In genomic region chr1:29389533-29390041, GRCh38 we compare ENCODE assay signal across 28 cellular contexts.
DNase-seq lines count a peak whose midpoint lies in the region; ATAC-seq, FAIRE-seq and TF ChIP-seq lines count a peak whose summit lies in the region.
"Had no signal": no experiment of that assay in that cellular context is flagged by ENCODE, and none has a peak within 500 bp of the region (broad histone marks: within the 10 kb centered on the region; RNA-seq: fewer than 3 reads in every experiment).

No MANE protein-coding gene starts in this region.

- H3K9ac ChIP-seq in K562 (ENCODE audit: insufficient read depth in 1 of 2, low read depth in 2 of 2, low read length in 2 of 2) = 0 out of 4 replicates have a peak overlapping the region, but pooled peaks of 1 of the 2 experiments have one; percentile 37
- H3K9ac ChIP-seq: KMS-11 had no signal

- peaks cover 2% of the 10 kb centered on the region for H3K27me3 Mint-ChIP-seq in activated CD8-positive, alpha-beta memory T cell treated with anti-CD3 and anti-CD28 coated beads, Interleukin-2, amount 10 ng/mL, durations not matched to agents 7 days and 5 days

- POLR2A ChIA-PET in K562 (lab: Yijun Ruan, JAX) = interaction anchor here (0.6 to 0.7 kb wide), 2 partner anchors 24 to 1372 kb away, joined by 3 to 4 read pairs; no protein-coding TSS in a partner anchor

- no peak overlapping the region for H3K4me2 ChIP-seq in K562 (ENCODE audit: insufficient read depth, low read length)
- H3K4me2 ChIP-seq: KMS-11 had no signal

- peak; percentile 31 for DNase-seq in activated CD8-positive, alpha-beta memory T cell treated with anti-CD3 and anti-CD28 coated beads, Interleukin-2, amount 10 ng/mL, durations not matched to agents 7 days and 5 days
- no peak for DNase-seq in activated CD8-positive, alpha-beta memory T cell treated with anti-CD3 and anti-CD28 coated beads for 24 hours
- no peak for DNase-seq in K562 (ENCODE audit: extremely low read depth in 1 of 4, low spot score in 3 of 4)
- peak; percentile 31 for DNase-seq in left lobe of liver (ENCODE audit: low spot score)
- DNase-seq in NCI-H2196 (lab: John Stamatoyannopoulos, UW; ENCODE audit: unreplicated experiment) = no peak
- no peak for DNase-seq in NCI-H524 treated with DMSO at 0.1 percent for 48 hours (lab: John Stamatoyannopoulos, UW)
- DNase-seq: Caco-2, DMS153, DND-41, IMR-90, MM.1S, NCI-H1048, NCI-H1417, NCI-H187, NCI-H2081 treated with DMSO at 0.1 percent for 48 hours, NCI-H2171, NCI-H524, NCI-H82, SHP77 treated with DMSO at 0.1 percent for 48 hours, SW 1271 had no signal

- no peaks in the 10 kb centered on the region for H3K9me1 ChIP-seq in K562 (ENCODE audit: control insufficient read depth, insufficient read depth, low read length)

- no peaks in the 10 kb centered on the region for H3K36me3 Mint-ChIP-seq in activated CD8-positive, alpha-beta memory T cell treated with anti-CD3 and anti-CD28 coated beads, Interleukin-2, amount 10 ng/mL, durations not matched to agents 7 days and 5 days
- H3K36me3 Mint-ChIP-seq: CD8-positive, alpha-beta T cell had no signal

- no peak overlapping the region for H3K27ac Mint-ChIP-seq in activated CD8-positive, alpha-beta memory T cell treated with anti-CD3 and anti-CD28 coated beads, Interleukin-2, amount 10 ng/mL, durations not matched to agents 7 days and 5 days
- H3K27ac Mint-ChIP-seq: B cell; CD8-positive, alpha-beta T cell had no signal

- H3K4me3 Mint-ChIP-seq in activated CD8-positive, alpha-beta memory T cell treated with anti-CD3 and anti-CD28 coated beads, Interleukin-2, amount 10 ng/mL, durations not matched to agents 7 days and 5 days = no peak overlapping the region
- H3K4me3 Mint-ChIP-seq: B cell; CD8-positive, alpha-beta T cell had no signal

- no peak for TF ChIP-seq EP300 in K562 (IDR thresholded peaks at IDR 0.05; ENCODE audit: low read length)

- no peak for TF ChIP-seq RAD21 in K562 (CRISPR knock-in tag; conservative IDR thresholded peaks at IDR 0.05 in 1 of 2, IDR thresholded peaks at IDR 0.05 in 1 of 2)

- no peaks in the 10 kb centered on the region for H3K79me2 ChIP-seq in K562 (ENCODE audit: control insufficient read depth, insufficient read depth, low read length)

- no peak for FAIRE-seq in K562 (lab: Jason Lieb, UNC)
- FAIRE-seq: A204.1, GM12892 had no signal

- H3K4me1 Mint-ChIP-seq in activated CD8-positive, alpha-beta memory T cell treated with anti-CD3 and anti-CD28 coated beads, Interleukin-2, amount 10 ng/mL, durations not matched to agents 7 days and 5 days = no peaks in the 10 kb centered on the region
- H3K4me1 Mint-ChIP-seq: B cell had no signal

- 5% methylated on average over 2 of the region's 2 CpGs for WGBS in K562 (ENCODE audit: insufficient coverage, low coverage, missing lambda C conversion rate)

- in situ Hi-C loops in K562 (cut with MboI) = loop anchor here (5.0 kb wide), 1 partner anchor 1018 kb away; no protein-coding TSS in a partner anchor

- H3K36me3 ChIP-seq in K562 (ENCODE audit: control insufficient read depth, insufficient read depth, low read length) = no peaks in the 10 kb centered on the region

- no peak overlapping the region for H3K4me3 ChIP-seq in K562

- no peaks in the 10 kb centered on the region for H3K9me3 ChIP-seq in K562 (replicated peaks; ENCODE audit: control insufficient read depth, insufficient read depth, low read depth, low read length)
- H3K9me3 ChIP-seq: Caco-2 had no signal

- CTCF ChIA-PET in activated CD8-positive, alpha-beta memory T cell treated with anti-CD3 and anti-CD28 coated beads, Interleukin-2, amount 10 ng/mL, durations not matched to agents 7 days and 5 days (lab: Charles Lee) = no interaction called here
- CTCF ChIA-PET in K562 (lab: Yijun Ruan, JAX; ENCODE audit: low intra/inter-chr PET ratio) = no interaction called here

- TF ChIP-seq CTCF in K562 (IDR thresholded peaks at IDR 0.05 in 2 of 3, conservative IDR thresholded peaks at IDR 0.05 in 1 of 3; ENCODE audit: insufficient read depth in 2 of 3, low read depth in 1 of 3, low read length in 3 of 3) = no peak

- intact Hi-C loops in K562 (cut with micrococcal nuclease) = no loop called here

- no peak for TF ChIP-seq POLR2A in K562 (conservative IDR thresholded peaks at IDR 0.05)

- H3K27me3 ChIP-seq in K562 (ENCODE audit: control insufficient read depth in 2 of 2, insufficient read depth in 2 of 2, low read length in 2 of 2) = peaks cover 0 to 4% of the 10 kb centered on the region in 2 experiments; a peak in 1 of 5 replicates

- BruUV-seq in K562 (replicated peaks; lab: Mats Ljungman, UMichigan) = no TSS peak

- H3K4me1 ChIP-seq in K562 (replicated peaks in 1 of 2; ENCODE audit: control insufficient read depth in 2 of 2, insufficient read depth in 2 of 2, low read length in 2 of 2) = peaks cover 2 to 4% of the 10 kb centered on the region in 2 experiments; a peak in 3 of 5 replicates
- H3K4me1 ChIP-seq: Caco-2 had no signal

- H4K20me1 ChIP-seq in K562 (replicated peaks; ENCODE audit: control insufficient read depth, insufficient read depth, low read length) = peaks cover 10% of the 10 kb centered on the region

- H3K27ac ChIP-seq in K562 (ENCODE audit: extremely low read depth, low read depth, low read length) = no peak overlapping the region
- H3K27ac ChIP-seq: C4-2B, KMS-11, RWPE1 had no signal

- no peaks in the 10 kb centered on the region for H3K9me3 Mint-ChIP-seq in activated CD8-positive, alpha-beta memory T cell treated with anti-CD3 and anti-CD28 coated beads, Interleukin-2, amount 10 ng/mL, durations not matched to agents 7 days and 5 days (ENCODE audit: low read depth)
- H3K9me3 Mint-ChIP-seq: CD8-positive, alpha-beta T cell had no signal

- no peak for ATAC-seq in activated CD8-positive, alpha-beta memory T cell treated with anti-CD3 and anti-CD28 coated beads, Interleukin-2, amount 10 ng/mL, durations not matched to agents 7 days and 5 days
- ATAC-seq in K562 (no peak), left lobe of liver (no peak), esophagus mucosa (no peak)
- ATAC-seq: CD8-positive, alpha-beta T cell had no signal

- no peak overlapping the region for H2AFZ ChIP-seq in K562 (ENCODE audit: low read depth, low read length)

TF ChIP-seq in K562, 482 proteins besides CTCF, POLR2A, EP300 and RAD21:
- TF ChIP-seq ZNF766 (CRISPR knock-in tag; conservative IDR thresholded peaks at IDR 0.05) = no peak
- TF ChIP-seq STAT5B (CRISPR knock-in tag; IDR thresholded peaks at IDR 0.05) = no peak
- TF ChIP-seq SMARCA5 (IDR thresholded peaks at IDR 0.05) = no peak
- no peak for TF ChIP-seq ZNF586 (CRISPR knock-in tag; conservative IDR thresholded peaks at IDR 0.05)
- TF ChIP-seq ETS2 (tag; IDR thresholded peaks at IDR 0.05; ENCODE audit: borderline replicate concordance, poor library complexity, severe bottlenecking) = no peak
- TF ChIP-seq RBM25 (IDR thresholded peaks at IDR 0.05; ENCODE audit: low read depth, low read length, severe bottlenecking) = peak; percentile 61
- TF ChIP-seq CBX8 (IDR thresholded peaks at IDR 0.05; ENCODE audit: borderline replicate concordance, extremely low read depth, low read depth, low read length, poor library complexity, severe bottlenecking) = no peak

Comparison
In these comparisons a context has a peak if more than half of its experiments do, and no peak if none do; other contexts are left out.
1. DNase-seq: peak in activated CD8-positive, alpha-beta memory T cell treated with anti-CD3 and anti-CD28 coated beads, Interleukin-2, amount 10 ng/mL, durations not matched to agents 7 days and 5 days (single experiment) and left lobe of liver (single experiment); none in activated CD8-positive, alpha-beta memory T cell treated with anti-CD3 and anti-CD28 coated beads for 24 hours (single experiment), K562 (0 of 4), NCI-H2196 (single experiment) and NCI-H524 treated with DMSO at 0.1 percent for 48 hours (single experiment).